Comparison of ENCODE assay signal across 8 cellular contexts in the genomic region with DNA sequence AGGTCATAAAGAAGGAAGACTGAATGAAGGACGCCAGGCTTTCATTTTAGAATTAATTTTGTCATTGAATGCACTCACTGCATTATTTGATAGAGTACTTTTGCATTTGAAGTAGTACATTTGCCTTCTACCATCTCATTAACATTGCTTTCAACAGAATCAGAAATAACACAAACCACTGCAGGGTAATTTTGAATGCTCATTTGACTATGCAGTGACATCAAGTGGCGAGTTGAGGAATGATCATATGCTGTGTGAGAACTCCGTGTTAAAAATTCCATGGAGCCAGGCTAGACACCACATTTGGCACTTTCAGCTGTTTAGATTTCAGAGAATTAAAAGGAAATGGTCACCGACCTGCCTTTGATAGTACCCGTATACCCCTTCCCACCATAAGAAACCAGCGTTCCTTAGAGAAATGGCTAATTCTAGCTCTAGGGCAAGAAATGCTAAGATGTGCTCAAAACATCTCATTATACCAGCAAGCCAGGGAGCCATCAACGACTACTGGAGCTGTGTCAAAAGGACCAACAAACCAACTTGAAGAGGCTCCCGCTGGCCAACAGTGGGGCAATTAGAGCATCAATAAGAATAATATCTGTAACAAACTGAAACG. TPM values are rescaled to one million over a fixed set of nuclear protein-coding genes. Genes with fewer than 3 reads are reported as not detected.
DNase-seq lines count a peak whose midpoint lies in the region; ATAC-seq, FAIRE-seq and TF ChIP-seq lines count a peak whose summit lies in the region.

No MANE protein-coding gene starts in this region.

- no peaks in the 10 kb centered on the region for H3K4me1 ChIP-seq in naive thymus-derived CD4-positive, alpha-beta T cell (ENCODE audit: control insufficient read depth in 2 of 2, insufficient read depth in 2 of 2, low read length in 2 of 2)

- H3K27me3 Mint-ChIP-seq in naive thymus-derived CD4-positive, alpha-beta T cell, result no peaks in the 10 kb centered on the region

- POLR2A ChIA-PET in naive thymus-derived CD4-positive, alpha-beta T cell (lab: Charles Lee), result interaction anchor here (0.6 kb wide), 1 partner anchor 130 kb away, joined by 4 read pairs; no protein-coding TSS in a partner anchor

- ATAC-seq in esophagus mucosa (peak; percentile 69), HG03159 (IDR thresholded peaks at IDR 0.05; ENCODE audit: unreplicated experiment) (no peak), HG02870 (IDR thresholded peaks at IDR 0.05; ENCODE audit: unreplicated experiment) (no peak)
- peak; percentile 57 for ATAC-seq in naive thymus-derived CD4-positive, alpha-beta T cell

- H3K27ac ChIP-seq in naive thymus-derived CD4-positive, alpha-beta T cell (ENCODE audit: low read depth, low read length), result no peak overlapping the region

- H3K4me3 Mint-ChIP-seq in naive thymus-derived CD4-positive, alpha-beta T cell, result no peak overlapping the region

- H3K36me3 Mint-ChIP-seq in naive thymus-derived CD4-positive, alpha-beta T cell, result peaks cover 0 to 16% (median 0%) of the 10 kb centered on the region in 5 donors

- DNase-seq in AG09309 (ENCODE audit: low read depth), result no peak
- peak; percentile 23 for DNase-seq in GM13977 (ENCODE audit: low spot score)
- DNase-seq in RCC 7860 (ENCODE audit: low spot score), result peak; percentile 42
- peak in 5 of 9 donors; percentile 4 to 43 (median 19) for DNase-seq in naive thymus-derived CD4-positive, alpha-beta T cell
- DNase-seq in activated effector memory CD4-positive, alpha-beta T cell treated with Interleukin-2 at 50 U/mL for 16 hours, result no peak

- H3K9me3 Mint-ChIP-seq in naive thymus-derived CD4-positive, alpha-beta T cell, result no peaks in the 10 kb centered on the region

- in situ Hi-C loops in GM13977 (cut with MboI; ENCODE audit: low pct_unique_long_range_greater_than_20kb, low sequenced_read_pairs, unreplicated experiment), result no loop called here

- H3K27ac Mint-ChIP-seq in naive thymus-derived CD4-positive, alpha-beta T cell, result no peak overlapping the region

- peak; percentile 22 for FAIRE-seq in RCC 7860 (lab: Jason Lieb, UNC)

- peak; percentile 72 for TF ChIP-seq CTCF in AG09309 (IDR thresholded peaks at IDR 0.05; ENCODE audit: control insufficient read depth, insufficient read depth, low read depth, low read length, missing control alignments)
- TF ChIP-seq CTCF in GM13977 (IDR thresholded peaks at IDR 0.05; ENCODE audit: extremely low read depth, insufficient read depth, missing control alignments), result peak; percentile 45

- no peaks in the 10 kb centered on the region for H3K9me3 ChIP-seq in naive thymus-derived CD4-positive, alpha-beta T cell (ENCODE audit: control insufficient read depth in 2 of 3, low read length in 3 of 3)

- CTCF ChIA-PET in naive thymus-derived CD4-positive, alpha-beta T cell (lab: Charles Lee), result interaction anchor here (0.7 to 2.4 kb wide), 4 partner anchors 67 to 196 kb away, joined by 3 to 9 read pairs (median 4); no protein-coding TSS in a partner anchor

- no peak overlapping the region for H3K4me3 ChIP-seq in AG09309 (ENCODE audit: control insufficient read depth, low read depth, low read length)
- H3K4me3 ChIP-seq in naive thymus-derived CD4-positive, alpha-beta T cell (ENCODE audit: low read length), result no peak overlapping the region

- no peaks in the 10 kb centered on the region for H3K4me1 Mint-ChIP-seq in naive thymus-derived CD4-positive, alpha-beta T cell

- intact Hi-C loops in naive thymus-derived CD4-positive, alpha-beta T cell (cut with micrococcal nuclease), result loop anchor here (1.0 to 2.0 kb wide), 5 partner anchors 67 to 607 kb away; no protein-coding TSS in a partner anchor

- peaks cover 0 to 40% (median 0%) of the 10 kb centered on the region in 3 experiments for H3K36me3 ChIP-seq in naive thymus-derived CD4-positive, alpha-beta T cell (ENCODE audit: control insufficient read depth in 2 of 3, insufficient read depth in 3 of 3, low read length in 3 of 3)

- no peaks in the 10 kb centered on the region for H3K27me3 ChIP-seq in naive thymus-derived CD4-positive, alpha-beta T cell (ENCODE audit: control insufficient read depth in 2 of 2, insufficient read depth in 2 of 2, low read length in 2 of 2)

RNA-seq across cellular contexts. Expression of gene HEBP1, which starts 16.5 kb away (rescaled TPM):
- 24.5 TPM for total RNA-seq in esophagus mucosa
- total RNA-seq in naive thymus-derived CD4-positive, alpha-beta T cell, result 10 to 100 TPM; 10.9 to 23.4 (median 13.6) TPM
- 10 to 100 TPM; 33.5 to 47.7 TPM for polyA plus RNA-seq in naive thymus-derived CD4-positive, alpha-beta T cell

RNA-seq across cellular contexts. Expression of gene GPRC5D, which starts 31.6 kb away (rescaled TPM):
- not detected for total RNA-seq in esophagus mucosa
- total RNA-seq in naive thymus-derived CD4-positive, alpha-beta T cell, result under 1 TPM in 1 of 5 experiments, not detected in 4; 0.29 TPM
- polyA plus RNA-seq in naive thymus-derived CD4-positive, alpha-beta T cell, result under 1 TPM in 1 of 2 donors, not detected in 1; 0.83 TPM

Comparison
In these comparisons a context has a peak if more than half of its experiments do, and no peak if none do; other contexts are left out.
1. DNase-seq: peak in GM13977 (single experiment), RCC 7860 (single experiment) and naive thymus-derived CD4-positive, alpha-beta T cell (5 of 9); none in AG09309 (single experiment) and activated effector memory CD4-positive, alpha-beta T cell treated with Interleukin-2 at 50 U/mL for 16 hours (single experiment).
2. ATAC-seq: peak in esophagus mucosa (single experiment) and naive thymus-derived CD4-positive, alpha-beta T cell (single experiment); none in HG03159 (single experiment) and HG02870 (single experiment).